ENCODE assay signal across 8 cellular contexts in the genomic region with DNA sequence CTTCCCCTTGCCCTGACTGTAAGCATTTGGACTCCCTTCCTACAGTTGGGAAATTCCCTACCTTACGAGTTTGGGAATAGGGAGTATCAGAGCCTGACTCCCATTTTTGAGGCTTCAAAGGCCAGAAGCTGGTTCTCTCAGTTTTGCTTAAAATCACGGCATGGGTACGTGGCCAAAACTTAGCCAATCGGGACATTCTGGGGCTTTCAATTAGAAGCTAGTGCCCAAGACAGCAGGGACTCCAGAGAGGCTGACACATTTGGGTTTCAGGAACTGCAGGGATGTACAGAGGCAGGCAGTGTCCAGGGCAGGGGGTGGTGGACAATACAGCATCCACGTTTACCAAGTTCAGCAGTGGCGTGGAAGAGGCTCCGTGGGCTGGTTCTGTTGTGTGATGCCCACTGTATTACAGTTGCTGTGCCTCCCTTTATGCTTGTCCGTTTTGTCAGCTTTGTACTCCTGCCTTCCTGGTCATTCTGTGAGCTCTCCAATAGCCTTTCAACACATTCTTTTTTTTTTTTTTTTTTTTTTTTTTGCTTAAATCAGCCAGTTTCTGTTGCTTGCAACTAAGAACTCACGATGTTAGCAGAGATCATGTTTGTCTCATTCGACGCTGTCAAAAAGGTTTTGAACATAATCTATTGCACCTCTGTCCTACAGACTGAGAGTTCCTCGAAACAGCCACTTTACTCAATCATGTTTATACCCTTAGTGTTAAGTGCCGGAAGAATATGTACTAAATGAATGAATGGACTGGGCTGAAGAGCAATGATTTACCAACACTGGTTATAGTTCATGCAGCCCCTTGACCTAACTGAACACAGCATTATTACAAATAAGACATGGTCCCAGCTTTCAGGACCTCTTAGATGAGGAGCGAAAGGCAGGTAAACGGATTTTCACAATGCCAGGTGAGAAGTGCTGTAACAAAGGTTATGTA. TPM values are rescaled to one million over a fixed set of nuclear protein-coding genes. Genes with fewer than 3 reads are reported as not detected.
DNase-seq lines count a peak whose midpoint lies in the region; ATAC-seq and TF ChIP-seq lines count a peak whose summit lies in the region.

No MANE protein-coding gene starts in this region.

- CTCF ChIA-PET in CD4-positive, alpha-beta T cell (lab: Charles Lee), result interaction anchor here (1.8 to 2.7 kb wide), 2 partner anchors 25 to 228 kb away, joined by 6 read pairs; partner anchors contain the start of gene NOD1

- peak overlapping the region; percentile 96 for H3K4me3 ChIP-seq in Loucy (ENCODE audit: low read length, poor library complexity, severe bottlenecking)
- peak overlapping the region; percentile 92 for H3K4me3 ChIP-seq in colonic mucosa

- peaks cover 29% of the 10 kb centered on the region for H3K4me1 Mint-ChIP-seq in CD4-positive, alpha-beta T cell (ENCODE audit: low read depth)
- peaks cover 24% of the 10 kb centered on the region for H3K4me1 Mint-ChIP-seq in nephron

- no peaks in the 10 kb centered on the region for H3K9me3 ChIP-seq in CD4-positive, alpha-beta T cell (ENCODE audit: control insufficient read depth, low read length)
- no peaks in the 10 kb centered on the region for H3K9me3 ChIP-seq in Loucy (ENCODE audit: insufficient read depth, low read depth, low read length)
- no peaks in the 10 kb centered on the region for H3K9me3 ChIP-seq in colonic mucosa

- peaks cover 26% of the 10 kb centered on the region for H3K36me3 Mint-ChIP-seq in CD4-positive, alpha-beta T cell (ENCODE audit: low read depth)
- peaks cover 27% of the 10 kb centered on the region for H3K36me3 Mint-ChIP-seq in nephron (ENCODE audit: low read depth)

- H4K20me1 ChIP-seq in Loucy (ENCODE audit: insufficient read depth, low read length, poor library complexity, severe bottlenecking), result peaks cover 37% of the 10 kb centered on the region

- H3K36me3 ChIP-seq in Loucy (ENCODE audit: insufficient read depth, low read length) (no peaks in the 10 kb centered on the region), colonic mucosa (no peaks in the 10 kb centered on the region)

- intact Hi-C loops in CD4-positive, alpha-beta T cell (cut with DNase I, micrococcal nuclease), result loop anchor here (2.0 to 5.0 kb wide), 7 partner anchors 23 to 371 kb away; partner anchors contain the start of genes GARS1 (in 1 of the 2), MTURN (in 1 of the 2), NOD1 (in 1 of the 2) and ZNRF2 (in 1 of the 2)
- intact Hi-C loops in colonic mucosa (cut with DNase I), result no loop called here

- peak overlapping the region; percentile 94 for H3K4me3 Mint-ChIP-seq in CD4-positive, alpha-beta T cell
- peak overlapping the region; percentile 80 to 87 (median 86) for H3K4me3 Mint-ChIP-seq in nephron

- TF ChIP-seq CTCF in CD4-positive, alpha-beta T cell (IDR thresholded peaks at IDR 0.05), result no peak
- TF ChIP-seq CTCF in Loucy (conservative IDR thresholded peaks at IDR 0.05; ENCODE audit: low read length) (no peak), colonic mucosa (IDR thresholded peaks at IDR 0.05) (no peak), nephron (IDR thresholded peaks at IDR 0.05; ENCODE audit: unreplicated experiment in 3 of 3) (no peak)

- peak overlapping the region; percentile 92 for H2AFZ ChIP-seq in Loucy (ENCODE audit: low read length)

- H3F3A ChIP-seq in Loucy (ENCODE audit: low read depth), result no peaks in the 10 kb centered on the region

- H3K27ac Mint-ChIP-seq in CD4-positive, alpha-beta T cell, result peak overlapping the region; percentile 74
- H3K27ac Mint-ChIP-seq in nephron, result peak overlapping the region; percentile 27 to 74 (median 66)

- POLR2A ChIA-PET in CD4-positive, alpha-beta T cell (lab: Charles Lee), result interaction anchor here (4.1 kb wide), 1 partner anchor 25 kb away, joined by 19 read pairs; the partner anchor contains the start of gene NOD1

- peaks cover 57% of the 10 kb centered on the region for H3K79me2 ChIP-seq in Loucy (ENCODE audit: insufficient read depth, low read length)

- DNase-seq in CD4-positive, alpha-beta T cell, result no peak
- DNase-seq in colonic mucosa, result no peak
- no peak for DNase-seq in HPDE6-E6E7 (ENCODE audit: extremely low spot score)
- DNase-seq in DMS153 treated with DMSO at 0.1 percent for 48 hours (lab: John Stamatoyannopoulos, UW; ENCODE audit: unreplicated experiment), result no peak

- no peak overlapping the region for H3K27ac ChIP-seq in CD4-positive, alpha-beta T cell (ENCODE audit: low read depth, low read length)
- no peak overlapping the region for H3K27ac ChIP-seq in colonic mucosa

- H3K4me1 ChIP-seq in Loucy (ENCODE audit: insufficient read depth, low read length, poor library complexity, severe bottlenecking) (peaks cover 40% of the 10 kb centered on the region), colonic mucosa (no peaks in the 10 kb centered on the region)

- no peaks in the 10 kb centered on the region for H3K9me3 Mint-ChIP-seq in CD4-positive, alpha-beta T cell
- peaks cover 13% of the 10 kb centered on the region for H3K9me3 Mint-ChIP-seq in nephron

- no peaks in the 10 kb centered on the region for H3K27me3 Mint-ChIP-seq in CD4-positive, alpha-beta T cell
- no peaks in the 10 kb centered on the region for H3K27me3 Mint-ChIP-seq in nephron (ENCODE audit: low read depth)

- H3K4me2 ChIP-seq in Loucy (ENCODE audit: low read depth, low read length, poor library complexity, severe bottlenecking), result peak overlapping the region; percentile 94

- peak overlapping the region; percentile 94 for H3K9ac ChIP-seq in Loucy (ENCODE audit: low read depth, low read length, poor library complexity, severe bottlenecking)
- peak overlapping the region; percentile 85 to 93 for H3K9ac ChIP-seq in colonic mucosa (ENCODE audit: low read depth in 2 of 2, low read length in 2 of 2)

- no peaks in the 10 kb centered on the region for H3K9me2 ChIP-seq in Loucy (replicated peaks; ENCODE audit: low read depth, low read length)

- no peak for ATAC-seq in CD4-positive, alpha-beta T cell (ENCODE audit: poor library complexity)
- ATAC-seq in HG02970 (IDR thresholded peaks at IDR 0.05; ENCODE audit: low FRiP score, unreplicated experiment), result no peak
- no peak for ATAC-seq in GM19035 (IDR thresholded peaks at IDR 0.05; ENCODE audit: unreplicated experiment)

- H3K27me3 ChIP-seq in CD4-positive, alpha-beta T cell (ENCODE audit: control insufficient read depth, insufficient read depth, low read length), result no peaks in the 10 kb centered on the region
- H3K27me3 ChIP-seq in Loucy (ENCODE audit: insufficient read depth, low read length, poor library complexity, severe bottlenecking), result no peaks in the 10 kb centered on the region
- H3K27me3 ChIP-seq in colonic mucosa, result no peaks in the 10 kb centered on the region

RNA-seq across cellular contexts. Expression of gene GGCT, which starts 1.1 kb away (rescaled TPM):
- 1 to 10 TPM; 6.3 to 6.6 TPM for total RNA-seq in CD4-positive, alpha-beta T cell
- total RNA-seq in colonic mucosa, result 100 to 1,000 TPM in 1 of 2 donors, 10 to 100 TPM in 1; 42.5 to 103 TPM

RNA-seq across cellular contexts. Expression of gene NOD1, which starts 25.0 kb away (rescaled TPM):
- total RNA-seq in CD4-positive, alpha-beta T cell, result 10 to 100 TPM; 11.6 to 12.6 TPM
- total RNA-seq in colonic mucosa, result 10 to 100 TPM in 1 of 2 donors, 1 to 10 TPM in 1; 9.5 to 14.0 TPM

Comparison
In these comparisons a context has a peak if more than half of its experiments do, and no peak if none do; other contexts are left out.
1. RNA of gene GGCT, which starts 1.1 kb away (total RNA-seq): 42.5 to 103 TPM in colonic mucosa; 6.3 to 6.6 TPM in CD4-positive, alpha-beta T cell; every median in the first group is over 4 times any median in the second.